In the genomic region with DNA sequence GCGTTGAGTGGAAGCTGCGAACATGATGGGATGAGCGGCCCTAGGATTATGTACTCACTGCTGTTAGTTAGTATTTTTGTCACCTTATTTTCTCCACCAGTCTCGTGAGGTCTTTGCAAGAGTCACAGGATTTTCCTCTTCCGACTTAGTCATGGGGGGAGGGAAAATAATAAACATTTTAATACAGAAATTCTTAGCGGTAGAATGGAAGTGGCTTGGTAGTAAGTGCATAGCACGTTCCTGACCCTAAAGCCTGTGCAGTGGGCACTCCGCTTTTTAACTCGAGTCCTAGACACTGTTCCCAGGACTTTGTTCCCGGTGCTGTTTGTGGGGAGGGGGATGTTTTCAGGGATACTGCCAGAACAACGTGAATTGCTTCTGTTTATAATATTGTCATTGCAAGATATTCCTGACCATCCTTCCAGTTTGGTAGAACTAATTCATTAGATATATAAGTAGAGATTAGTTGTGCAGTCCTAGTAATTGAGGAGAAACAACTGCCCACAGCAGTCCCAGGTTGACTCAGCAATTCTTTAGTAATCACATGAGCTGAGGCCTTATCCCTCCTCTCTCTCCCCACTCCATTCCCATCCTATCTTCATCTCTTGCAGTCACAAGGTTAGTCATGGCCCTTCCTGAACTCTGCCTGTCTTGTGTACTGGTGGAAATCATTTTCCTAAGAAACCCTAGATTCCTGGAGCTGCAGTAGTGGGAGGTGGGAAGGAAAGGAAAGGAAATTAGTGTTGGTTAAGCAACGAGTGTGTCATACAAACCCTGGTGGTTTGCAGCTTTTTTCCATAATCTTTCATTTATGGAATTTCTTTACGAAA, we compare ENCODE assay signal across 8 cellular contexts. TPM values are rescaled to one million over a fixed set of nuclear protein-coding genes. Genes with fewer than 3 reads are reported as not detected.
A peak's percentile ranks its signal among the peaks of the same experiment; 100 is the strongest.
DNase-seq lines count a peak whose midpoint lies in the region; TF ChIP-seq lines count a peak whose summit lies in the region.

No MANE protein-coding gene starts in this region.

- DNase-seq in BJ (ENCODE audit: low read depth) = peak; percentile 50
- peak; percentile 11 for DNase-seq in H7
- peak; percentile 57 for DNase-seq in SK-MEL-5 (ENCODE audit: low read depth, low spot score)
- DNase-seq in left ventricle myocardium inferior = no peak
- DNase-seq in skeletal muscle cell (ENCODE audit: low read depth) = peak; percentile 75
- no peak for DNase-seq in T1000 (lab: John Stamatoyannopoulos, UW)
- no peak for DNase-seq in stimulated activated CD4-positive, alpha-beta T cell treated with anti-CD3 and anti-CD28 coated beads, Interleukin-4, amount 100 ng/mL, for 24 hours
- no peak for DNase-seq in NCI-H446 (lab: John Stamatoyannopoulos, UW)

- TF ChIP-seq CTCF in BJ (IDR thresholded peaks at IDR 0.05; ENCODE audit: insufficient read depth, low read depth, low read length) (no peak), left ventricle myocardium inferior (IDR thresholded peaks at IDR 0.05; ENCODE audit: borderline replicate concordance) (no peak)

- intact Hi-C loops in left ventricle myocardium inferior (cut with micrococcal nuclease) = no loop called here

- H3K36me3 ChIP-seq in BJ (ENCODE audit: control insufficient read depth, insufficient read depth, low read length) (peaks cover 4% of the 10 kb centered on the region), H7 (replicated peaks; ENCODE audit: control insufficient read depth, insufficient read depth, low read length) (peaks cover 6% of the 10 kb centered on the region; the same call in 1 of the 2 replicates), left ventricle myocardium inferior (peaks cover 16% of the 10 kb centered on the region)

- H3K4me3 ChIP-seq in BJ (ENCODE audit: low read depth, low read length) (peak overlapping the region; percentile 77), H7 (ENCODE audit: insufficient read depth, low read depth, low read length) (peak overlapping the region; percentile 96), left ventricle myocardium inferior (peak overlapping the region; percentile 79), skeletal muscle cell (ENCODE audit: low read depth, low read length) (peak overlapping the region; percentile 81)

- in situ Hi-C loops in SK-MEL-5 (cut with HindIII; ENCODE audit: low pct_unique_long_range_greater_than_20kb, low sequenced_read_pairs) = no loop called here

- H3K9me3 ChIP-seq in left ventricle myocardium inferior (replicated peaks) = no peaks in the 10 kb centered on the region

- peak overlapping the region; percentile 90 for H3K27ac ChIP-seq in left ventricle myocardium inferior (replicated peaks)

- no peaks in the 10 kb centered on the region for H3K27me3 ChIP-seq in BJ (ENCODE audit: control insufficient read depth, insufficient read depth, low read length)
- H3K27me3 ChIP-seq in H7 (ENCODE audit: control insufficient read depth, insufficient read depth, low read length) = no peaks in the 10 kb centered on the region
- no peaks in the 10 kb centered on the region for H3K27me3 ChIP-seq in left ventricle myocardium inferior (ENCODE audit: low read depth)

- CTCF ChIA-PET in BJ (lab: Yijun Ruan, JAX) = interaction anchor here (0.6 to 1.1 kb wide), 6 partner anchors 14 to 340 kb away, joined by 3 read pairs; no protein-coding TSS in a partner anchor

- POLR2A ChIA-PET in BJ (lab: Charles Lee) = interaction anchor here (0.6 to 1.0 kb wide), 3 partner anchors 208 to 585 kb away, joined by 3 to 11 read pairs (median 4); a partner anchor contains a TSS

- peaks cover 55% of the 10 kb centered on the region for H3K4me1 ChIP-seq in left ventricle myocardium inferior

RNA-seq across cellular contexts. Expression of a gene that starts 0.8 kb away (rescaled TPM):
- 11.7 and 16.8 TPM in 2 replicates for polyA plus RNA-seq in BJ (2011; rRNA removed)
- polyA minus RNA-seq in BJ (2011; rRNA and poly(A)+ RNA removed) = 16.4 and 19.3 TPM in 2 replicates
- 6.1 and 7.2 TPM in 2 replicates for total RNA-seq in H7 (2014; rRNA removed; shearing (Covaris generic))
- 32.0 and 32.7 TPM in 2 replicates for total RNA-seq in SK-MEL-5 (2014; rRNA removed; shearing (Covaris generic))
- 14.1 and 14.2 TPM in 2 replicates for polyA plus RNA-seq in SK-MEL-5 (2015; cell fraction: cytosol; rRNA removed)
- polyA plus RNA-seq in SK-MEL-5 (2015; cell fraction: nucleus; rRNA removed) = 31.3 and 45.1 TPM in 2 replicates
- total RNA-seq in left ventricle myocardium inferior = 6.3 TPM

RNA-seq across cellular contexts. Expression of a gene that starts 1.0 kb away (rescaled TPM):
- 3.0 and 6.4 TPM in 2 replicates for polyA plus RNA-seq in BJ (2011; rRNA removed)
- polyA minus RNA-seq in BJ (2011; rRNA and poly(A)+ RNA removed) = 2.4 and 3.1 TPM in 2 replicates
- total RNA-seq in H7 (2014; rRNA removed; shearing (Covaris generic)) = 16.0 and 27.3 TPM in 2 replicates
- total RNA-seq in SK-MEL-5 (2014; rRNA removed; shearing (Covaris generic)) = 12.6 and 22.7 TPM in 2 replicates
- polyA plus RNA-seq in SK-MEL-5 (2015; cell fraction: cytosol; rRNA removed) = 7.8 and 10.5 TPM in 2 replicates
- 13.4 and 32.5 TPM in 2 replicates for polyA plus RNA-seq in SK-MEL-5 (2015; cell fraction: nucleus; rRNA removed)
- 6.7 TPM for total RNA-seq in left ventricle myocardium inferior

Comparison
In these comparisons a context has a peak if more than half of its experiments do, and no peak if none do; other contexts are left out.
1. DNase-seq: peak in BJ (single experiment), H7 (single experiment), SK-MEL-5 (single experiment) and skeletal muscle cell (single experiment); none in left ventricle myocardium inferior (single experiment), T1000 (single experiment), stimulated activated CD4-positive, alpha-beta T cell treated with anti-CD3 and anti-CD28 coated beads, Interleukin-4, amount 100 ng/mL, for 24 hours (single experiment) and NCI-H446 (0 of 2).
2. Peak in every context shown above with its lines, with median percentiles within 50 percentile points of each other: H3K4me3 ChIP-seq.